ENCODE assay signal across 11 cellular contexts in genomic region chr3:33146791-33147445, GRCh38. TPM values are rescaled to one million over a fixed set of nuclear protein-coding genes. Genes with fewer than 3 reads are reported as not detected.
DNase-seq lines count a peak whose midpoint lies in the region; ATAC-seq and TF ChIP-seq lines count a peak whose summit lies in the region.
"Had no signal": no experiment of that assay in that cellular context is flagged by ENCODE, and none has a peak within 500 bp of the region (broad histone marks: within the 10 kb centered on the region; RNA-seq: fewer than 3 reads in every experiment).

No MANE protein-coding gene starts in this region.

- H3K4me1 ChIP-seq in left ventricle myocardium inferior (peaks cover 10% of the 10 kb centered on the region), tibial artery (peaks cover 0 to 78% (median 39%) of the 10 kb centered on the region in 4 donors), mesendoderm (ENCODE audit: control insufficient read depth, low read depth, low read length) (no peaks in the 10 kb centered on the region)

- H2AK5ac ChIP-seq in mesendoderm (ENCODE audit: low read length) = no peak overlapping the region

- no peak overlapping the region for H2BK5ac ChIP-seq in mesendoderm (ENCODE audit: low read length)

- H3K79me2 ChIP-seq in mesendoderm (ENCODE audit: control insufficient read depth, insufficient read depth, low read length) = no peaks in the 10 kb centered on the region

- TF ChIP-seq CTCF in left ventricle myocardium inferior (IDR thresholded peaks at IDR 0.05; ENCODE audit: borderline replicate concordance) (no peak), tibial artery (IDR thresholded peaks at IDR 0.05) (peak in 1 of 2 experiments; percentile 25)

- H3K4me3 ChIP-seq in left ventricle myocardium inferior (no peak overlapping the region), tibial artery (no peak overlapping the region), mesendoderm (ENCODE audit: low read length) (no peak overlapping the region)
- H3K4me3 ChIP-seq: GM12878 had no signal

- H3K4me2 ChIP-seq in mesendoderm (ENCODE audit: low read length) = no peak overlapping the region

- no peak for DNase-seq in Right ventricle myocardium inferior (ENCODE audit: missing footprints)
- DNase-seq in left ventricle myocardium inferior = no peak
- DNase-seq in anterior cingulate cortex (lab: John Stamatoyannopoulos, UW) = peak in 35 of 58 donors; percentile 10 to 88 (median 56)
- DNase-seq in left ventricle myocardium superior = no peak
- DNase-seq in tibial artery = no peak
- no peak for DNase-seq in mesendoderm
- DNase-seq in NCI-H1436 (lab: John Stamatoyannopoulos, UW) = no peak
- DNase-seq in NCI-H1930 (lab: John Stamatoyannopoulos, UW) = no peak
- DNase-seq: activated effector memory CD4-positive, alpha-beta T cell treated with Interleukin-2 at 50 U/mL for 16 hours; T1000 had no signal

- no peak overlapping the region for H2BK15ac ChIP-seq in mesendoderm (replicated peaks; ENCODE audit: low read depth)

- no CpG with 5 or more reads among the region's 8 CpGs for WGBS in mesendoderm (ENCODE audit: extremely low coverage, insufficient coverage, low lambda C conversion rate)

- ATAC-seq in Right ventricle myocardium inferior (peak; percentile 36), left ventricle myocardium superior (peak; percentile 26)
- ATAC-seq: GM12878 had no signal

- H4K5ac ChIP-seq in mesendoderm (ENCODE audit: low read length) = no peak overlapping the region

- H4K8ac ChIP-seq in mesendoderm (ENCODE audit: low read depth, low read length) = no peak overlapping the region

- peaks cover 26% of the 10 kb centered on the region for H3K36me3 ChIP-seq in left ventricle myocardium inferior
- peaks cover 15 to 37% (median 25%) of the 10 kb centered on the region in 3 donors for H3K36me3 ChIP-seq in tibial artery
- no peaks in the 10 kb centered on the region for H3K36me3 ChIP-seq in mesendoderm (ENCODE audit: control insufficient read depth, insufficient read depth, low read length)

- H3K9ac ChIP-seq in mesendoderm (ENCODE audit: low read length) = no peak overlapping the region

- H3K56ac ChIP-seq in mesendoderm (ENCODE audit: low read length) = no peak overlapping the region

- no peak overlapping the region for H3K4ac ChIP-seq in mesendoderm (ENCODE audit: low read depth, low read length)

- no peaks in the 10 kb centered on the region for H3K79me1 ChIP-seq in mesendoderm (ENCODE audit: low read length)

- intact Hi-C loops in Right ventricle myocardium inferior (cut with DNase I) = no loop called here
- intact Hi-C loops in left ventricle myocardium inferior (cut with micrococcal nuclease) = no loop called here
- intact Hi-C loops in left ventricle myocardium superior (cut with micrococcal nuclease) = no loop called here
- intact Hi-C loops in tibial artery (cut with DNase I; ENCODE audit: low total_unique reads) = no loop called here

- no peak overlapping the region for H2BK120ac ChIP-seq in mesendoderm (ENCODE audit: low read depth, low read length)

- no peak overlapping the region for H3K23ac ChIP-seq in mesendoderm (ENCODE audit: low read length)

- no peak overlapping the region for H3K18ac ChIP-seq in mesendoderm (ENCODE audit: low read length)

- H3K9me3 ChIP-seq in left ventricle myocardium inferior (replicated peaks) (no peaks in the 10 kb centered on the region), tibial artery (no peaks in the 10 kb centered on the region)

- H3K27me3 ChIP-seq in left ventricle myocardium inferior (ENCODE audit: low read depth) (no peaks in the 10 kb centered on the region), tibial artery (no peaks in the 10 kb centered on the region), mesendoderm (ENCODE audit: insufficient read depth, low read length, poor library complexity) (no peaks in the 10 kb centered on the region)

- H3K27ac ChIP-seq in left ventricle myocardium inferior (replicated peaks) = no peak overlapping the region
- H3K27ac ChIP-seq in tibial artery = peak overlapping the region; percentile 79 to 80
- no peak overlapping the region for H3K27ac ChIP-seq in mesendoderm (ENCODE audit: low read depth, low read length)

RNA-seq across cellular contexts. Expression of gene CRTAP, which starts 33.1 kb away (rescaled TPM):
- total RNA-seq in Right ventricle myocardium inferior = 93.4 TPM
- 95.1 TPM for total RNA-seq in left ventricle myocardium inferior
- 94.6 TPM for total RNA-seq in left ventricle myocardium superior
- polyA plus RNA-seq in mesendoderm (2013, experiment 1 of 2) = 87.5 TPM
- polyA plus RNA-seq in mesendoderm (2013, experiment 2 of 2) = 87.2 TPM

RNA-seq across cellular contexts. Expression of gene GLB1, which starts 50.0 kb away (rescaled TPM):
- total RNA-seq in Right ventricle myocardium inferior (19.6 TPM), left ventricle myocardium inferior (23.5 TPM), left ventricle myocardium superior (18.9 TPM)
- polyA plus RNA-seq in mesendoderm (2013, experiment 1 of 2) = 26.6 TPM
- 26.0 TPM for polyA plus RNA-seq in mesendoderm (2013, experiment 2 of 2)

RNA-seq across cellular contexts. Expression of gene TMPPE, which starts 50.0 kb away (rescaled TPM):
- total RNA-seq in Right ventricle myocardium inferior (3.2 TPM), left ventricle myocardium inferior (4.0 TPM), left ventricle myocardium superior (3.9 TPM)
- polyA plus RNA-seq in mesendoderm (2013, experiment 1 of 2) = 1.7 TPM
- polyA plus RNA-seq in mesendoderm (2013, experiment 2 of 2) = 1.7 TPM

Comparison
In these comparisons a context has a peak if more than half of its experiments do, and no peak if none do; other contexts are left out.
1. DNase-seq: peak in anterior cingulate cortex (35 of 58); none in Right ventricle myocardium inferior (single experiment), left ventricle myocardium inferior (single experiment), left ventricle myocardium superior (single experiment), tibial artery (0 of 2), mesendoderm (single experiment), NCI-H1436 (single experiment) and NCI-H1930 (0 of 2).
2. H3K27ac ChIP-seq: peak in tibial artery (2 of 2); none in left ventricle myocardium inferior (single experiment) and mesendoderm (single experiment).